In the genomic region with DNA sequence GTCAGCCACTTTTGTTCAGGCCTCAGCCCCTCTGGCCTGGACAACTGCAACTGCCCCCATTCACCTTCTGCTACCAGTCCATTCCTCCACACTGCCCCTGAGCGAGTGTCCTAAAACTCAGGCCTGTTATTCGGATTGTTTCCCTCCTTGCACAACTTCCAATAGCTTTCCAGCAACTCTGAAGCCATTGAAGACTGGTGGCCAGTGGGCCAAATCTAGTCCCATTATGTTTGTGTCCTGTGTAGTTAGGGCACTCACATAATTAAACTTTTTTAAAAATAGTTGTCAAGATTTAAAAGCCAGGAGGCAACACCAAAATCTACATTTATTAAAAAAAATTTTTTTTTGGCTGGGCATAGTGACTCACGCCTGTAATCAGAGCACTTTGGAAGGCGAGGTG, we compare ENCODE assay signal across 17 cellular contexts. TPM values are rescaled to one million over a fixed set of nuclear protein-coding genes. Genes with fewer than 3 reads are reported as not detected.
"Had no signal": no experiment of that assay in that cellular context is flagged by ENCODE, and none has a peak within 500 bp of the region (broad histone marks: within the 10 kb centered on the region; RNA-seq: fewer than 3 reads in every experiment).

No MANE protein-coding gene starts in this region.

- H3K27ac ChIP-seq: epithelial cell of prostate, left lung, vagina had no signal

- H3K36me3 Mint-ChIP-seq: activated naive CD8-positive, alpha-beta T cell; naive B cell had no signal

- H3K4me3 ChIP-seq: left lung, tibial nerve, vagina had no signal

- DNase-seq: activated CD4-positive, alpha-beta T cell treated with anti-CD3 and anti-CD28 coated beads, Interleukin-2, amount 50 U/mL, for 4 hours; foreskin fibroblast; mammary epithelial cell; naive B cell; nucleus accumbens; stimulated activated CD4-positive, alpha-beta T cell treated with anti-CD3 and anti-CD28 coated beads, Interleukin-2, amount 100 ng/mL, for 48 hours had no signal

- H3K36me3 ChIP-seq: left lung, tibial nerve, vagina had no signal

- H3K9me3 ChIP-seq: left lung, tibial nerve, vagina had no signal

- H3K9me3 Mint-ChIP-seq: naive B cell; stimulated activated naive CD8-positive, alpha-beta T cell treated with anti-CD3 and anti-CD28 coated beads, Interleukin-15, Interleukin-2, amounts not matched to agents 100 ng/mL and 50 ng/mL, for 24 hours; T-helper 2 cell treated with Interferon-gamma antibody and Interleukin-4, amounts not matched to agents 5 μg/mL and 100 μg/mL, for 36 hours had no signal

- H3K27ac Mint-ChIP-seq: activated naive CD8-positive, alpha-beta T cell; stimulated activated naive CD8-positive, alpha-beta T cell treated with anti-CD3 and anti-CD28 coated beads, Interleukin-15, Interleukin-2, amounts not matched to agents 100 ng/mL and 50 ng/mL, for 24 hours; T-helper 2 cell treated with Interferon-gamma antibody and Interleukin-4, amounts not matched to agents 5 μg/mL and 100 μg/mL, for 36 hours had no signal

- H3K4me3 Mint-ChIP-seq: activated naive CD8-positive, alpha-beta T cell; stimulated activated naive CD8-positive, alpha-beta T cell treated with anti-CD3 and anti-CD28 coated beads, Interleukin-15, Interleukin-2, amounts not matched to agents 100 ng/mL and 50 ng/mL, for 24 hours; T-helper 2 cell treated with Interferon-gamma antibody and Interleukin-4, amounts not matched to agents 5 μg/mL and 100 μg/mL, for 36 hours had no signal

- H3K27me3 ChIP-seq: vagina had no signal

RNA-seq across cellular contexts. Expression of a gene that starts 17.8 kb away (rescaled TPM):
- total RNA-seq: vagina had no signal
- polyA plus RNA-seq: mammary epithelial cell had no signal

RNA-seq across cellular contexts. Expression of a gene that starts 21.6 kb away (rescaled TPM):
- total RNA-seq: activated CD8-positive, alpha-beta memory T cell treated with anti-CD3 and anti-CD28 coated beads for 36 hours; kidney epithelial cell; left lung; mammary epithelial cell; right cardiac atrium; skeletal muscle tissue; vagina had no signal
- polyA plus RNA-seq: mammary epithelial cell, right cardiac atrium had no signal

RNA-seq across cellular contexts. Expression of a gene that starts 41.0 kb away (rescaled TPM):
- total RNA-seq: activated CD8-positive, alpha-beta memory T cell treated with anti-CD3 and anti-CD28 coated beads for 36 hours had no signal
- polyA plus RNA-seq: mammary epithelial cell had no signal
